17 cellular contexts compared by ENCODE assay signal in genomic region chr7:82343-83155, GRCh38.
A peak's percentile ranks its signal among the peaks of the same experiment; 100 is the strongest.
DNase-seq lines count a peak whose midpoint lies in the region; ATAC-seq and TF ChIP-seq lines count a peak whose summit lies in the region.
"Had no signal": no experiment of that assay in that cellular context is flagged by ENCODE, and none has a peak within 500 bp of the region (broad histone marks: within the 10 kb centered on the region; RNA-seq: fewer than 3 reads in every experiment).

No MANE protein-coding gene starts in this region.

- no peaks in the 10 kb centered on the region for H3K27me3 ChIP-seq in mesendoderm (ENCODE audit: insufficient read depth, low read length, poor library complexity)
- no peaks in the 10 kb centered on the region for H3K27me3 ChIP-seq in transverse colon
- H3K27me3 ChIP-seq in ovary, result no peaks in the 10 kb centered on the region
- no peaks in the 10 kb centered on the region for H3K27me3 ChIP-seq in PC-3 (ENCODE audit: low read length)

- DNase-seq in activated T-cell treated with anti-CD3 and anti-CD28 coated beads, Interleukin-2, amount 50 U/mL, for 1 hour, result peak; percentile 16
- no peak for DNase-seq in activated T-cell treated with anti-CD3 and anti-CD28 coated beads, Interleukin-2, amount 50 U/mL, for 24 hours
- DNase-seq in T47D (ENCODE audit: low read depth in 1 of 2, low spot score in 1 of 2) (peak; percentile 75 to 76), mesendoderm (no peak), transverse colon (peak; percentile 53), ureter (ENCODE audit: low spot score) (no peak), ovary (no peak), PC-3 (no peak)
- DNase-seq: activated gamma-delta T cell treated with Interleukin-2 at 50 U/mL for 16 hours; C1 segment of cervical spinal cord; GF-D8; KG1; NCI-H1092; NCI-H526 treated with DMSO at 0.1 percent for 48 hours; stimulated activated CD4-positive, alpha-beta T cell treated with anti-CD3 and anti-CD28 coated beads, Interleukin-4, amount 100 ng/mL, for 4 hours had no signal

- no peak overlapping the region for H2AK5ac ChIP-seq in mesendoderm (ENCODE audit: low read length)

- H3K27ac Mint-ChIP-seq in activated T-cell treated with anti-CD3 and anti-CD28 coated beads, Interleukin-2, amount 50 U/mL, for 24 hours, result no peak overlapping the region

- H3F3A ChIP-seq in PC-3 (ENCODE audit: low read length, unreplicated experiment), result no peaks in the 10 kb centered on the region

- CTCF ChIA-PET in PC-3 (lab: Charles Lee), result no interaction called here

- no peaks in the 10 kb centered on the region for H4K20me1 ChIP-seq in PC-3 (ENCODE audit: low read length)

- H3K4ac ChIP-seq in mesendoderm (ENCODE audit: low read depth, low read length), result no peak overlapping the region

- no peak overlapping the region for H2BK5ac ChIP-seq in mesendoderm (ENCODE audit: low read length)

- no peak overlapping the region for H4K5ac ChIP-seq in mesendoderm (ENCODE audit: low read length)

- TF ChIP-seq CTCF in transverse colon (IDR thresholded peaks at IDR 0.05) (no peak), ovary (IDR thresholded peaks at IDR 0.05) (no peak), PC-3 (conservative IDR thresholded peaks at IDR 0.05; ENCODE audit: low read depth, low read length) (no peak)

- no peak overlapping the region for H2AFZ ChIP-seq in PC-3 (ENCODE audit: low read length)

- H3K4me1 ChIP-seq in mesendoderm (ENCODE audit: control insufficient read depth, low read depth, low read length) (no peaks in the 10 kb centered on the region), transverse colon (peaks cover 0 to 7% (median 5%) of the 10 kb centered on the region in 4 donors), ovary (ENCODE audit: insufficient read depth) (no peaks in the 10 kb centered on the region), PC-3 (ENCODE audit: insufficient read depth, low read length) (no peaks in the 10 kb centered on the region)

- H3K27me3 Mint-ChIP-seq in activated T-cell treated with anti-CD3 and anti-CD28 coated beads, Interleukin-2, amount 50 U/mL, for 24 hours, result peaks cover 6% of the 10 kb centered on the region

- H3K56ac ChIP-seq in mesendoderm (ENCODE audit: low read length), result peak overlapping the region; percentile 60

- TF ChIP-seq POLR2A in transverse colon (IDR thresholded peaks at IDR 0.05) (no peak), ovary (IDR thresholded peaks at IDR 0.05) (no peak)

- H3K9ac ChIP-seq in mesendoderm (ENCODE audit: low read length) (peak overlapping the region; percentile 34), PC-3 (ENCODE audit: low read length) (no peak overlapping the region)

- no TSS peak for BruUV-seq in PC-3 (replicated peaks; lab: Mats Ljungman, UMichigan)

- H3K36me3 ChIP-seq in mesendoderm (ENCODE audit: control insufficient read depth, insufficient read depth, low read length) (no peaks in the 10 kb centered on the region), transverse colon (no peaks in the 10 kb centered on the region), ovary (no peaks in the 10 kb centered on the region), PC-3 (ENCODE audit: low read depth, low read length) (no peaks in the 10 kb centered on the region)
- H3K36me3 ChIP-seq: suprapubic skin had no signal

- POLR2A ChIA-PET in PC-3 (lab: Charles Lee; ENCODE audit: unreplicated experiment), result no interaction called here

- H3K9me2 ChIP-seq in PC-3 (replicated peaks; ENCODE audit: low read length), result no peaks in the 10 kb centered on the region

- no peak overlapping the region for H4K8ac ChIP-seq in mesendoderm (ENCODE audit: low read depth, low read length)

- H3K4me3 ChIP-seq in mesendoderm (ENCODE audit: low read length), result no peak overlapping the region
- no peak overlapping the region for H3K4me3 ChIP-seq in transverse colon
- no peak overlapping the region for H3K4me3 ChIP-seq in ovary
- no peak overlapping the region for H3K4me3 ChIP-seq in PC-3 (ENCODE audit: low read length)
- H3K4me3 ChIP-seq: GM12878, suprapubic skin had no signal

- H3K4me3 Mint-ChIP-seq in activated T-cell treated with anti-CD3 and anti-CD28 coated beads, Interleukin-2, amount 50 U/mL, for 24 hours, result no peak overlapping the region

- no peak overlapping the region for H3K23ac ChIP-seq in mesendoderm (ENCODE audit: low read length)

- no peaks in the 10 kb centered on the region for H3K36me3 Mint-ChIP-seq in activated T-cell treated with anti-CD3 and anti-CD28 coated beads, Interleukin-2, amount 50 U/mL, for 24 hours (ENCODE audit: low read depth)

- H3K79me2 ChIP-seq in mesendoderm (ENCODE audit: control insufficient read depth, insufficient read depth, low read length) (no peaks in the 10 kb centered on the region), PC-3 (ENCODE audit: low read length) (no peaks in the 10 kb centered on the region)

- no peak overlapping the region for H2BK120ac ChIP-seq in mesendoderm (ENCODE audit: low read depth, low read length)

- no CpG with 5 or more reads among the region's 35 CpGs for WGBS in mesendoderm (ENCODE audit: extremely low coverage, insufficient coverage, low lambda C conversion rate)
- 73 to 90% methylated on average over 11 to 35 of the region's 35 CpGs for WGBS in transverse colon (ENCODE audit: low coverage in 1 of 2), 2 donors
- WGBS in ovary, 3 donors, result 80 to 82% (median 81%) methylated on average over 35 of the region's 35 CpGs

- H3K9me3 ChIP-seq in transverse colon (no peaks in the 10 kb centered on the region), ovary (no peaks in the 10 kb centered on the region), PC-3 (ENCODE audit: low read length) (no peaks in the 10 kb centered on the region)
- H3K9me3 ChIP-seq: suprapubic skin had no signal

- H3K4me1 Mint-ChIP-seq in activated T-cell treated with anti-CD3 and anti-CD28 coated beads, Interleukin-2, amount 50 U/mL, for 24 hours (ENCODE audit: low read depth), result no peaks in the 10 kb centered on the region

- intact Hi-C loops in transverse colon (cut with DNase I; ENCODE audit: low total_unique reads) (no loop called here), ovary (cut with DNase I) (no loop called here), PC-3 (cut with micrococcal nuclease) (no loop called here)

- H3K4me2 ChIP-seq in mesendoderm (ENCODE audit: low read length), result no peak overlapping the region
- no peak overlapping the region for H3K4me2 ChIP-seq in PC-3 (ENCODE audit: low read length)

- no peak for TF ChIP-seq EP300 in transverse colon (IDR thresholded peaks at IDR 0.05; ENCODE audit: low read depth)
- TF ChIP-seq EP300 in ovary (IDR thresholded peaks at IDR 0.05), result no peak

- no peaks in the 10 kb centered on the region for H3K9me3 Mint-ChIP-seq in activated T-cell treated with anti-CD3 and anti-CD28 coated beads, Interleukin-2, amount 50 U/mL, for 24 hours

- no peaks in the 10 kb centered on the region for H3K79me1 ChIP-seq in mesendoderm (ENCODE audit: low read length)

- H3K18ac ChIP-seq in mesendoderm (ENCODE audit: low read length), result no peak overlapping the region

- ATAC-seq in PC-3, result no peak; the same call in 1 of the 2 replicates
- ATAC-seq: GM12878 had no signal

- no peak overlapping the region for H3K27ac ChIP-seq in mesendoderm (ENCODE audit: low read depth, low read length)
- H3K27ac ChIP-seq in transverse colon, result no peak overlapping the region
- H3K27ac ChIP-seq in ovary, result no peak overlapping the region
- H3K27ac ChIP-seq in PC-3 (ENCODE audit: low read length), result no peak overlapping the region
- H3K27ac ChIP-seq: suprapubic skin had no signal

- in situ Hi-C loops in T47D (cut with HindIII; ENCODE audit: low pct_unique_long_range_greater_than_20kb, low sequenced_read_pairs), result no loop called here
- in situ Hi-C loops in transverse colon (cut with MboI; ENCODE audit: low pct_ligation_motif_present in 1 of 4, low pct_unique_long_range_greater_than_20kb in 1 of 4, low sequenced_read_pairs in 3 of 4), result no loop called here

- no peak overlapping the region for H2BK15ac ChIP-seq in mesendoderm (replicated peaks; ENCODE audit: low read depth)

Comparison
In these comparisons a context has a peak if more than half of its experiments do, and no peak if none do; other contexts are left out.
1. DNase-seq: peak in activated T-cell treated with anti-CD3 and anti-CD28 coated beads, Interleukin-2, amount 50 U/mL, for 1 hour (single experiment), T47D (2 of 2) and transverse colon (single experiment); none in activated T-cell treated with anti-CD3 and anti-CD28 coated beads, Interleukin-2, amount 50 U/mL, for 24 hours (single experiment), mesendoderm (single experiment), ureter (single experiment), ovary (0 of 5) and PC-3 (single experiment).